In the genomic region with DNA sequence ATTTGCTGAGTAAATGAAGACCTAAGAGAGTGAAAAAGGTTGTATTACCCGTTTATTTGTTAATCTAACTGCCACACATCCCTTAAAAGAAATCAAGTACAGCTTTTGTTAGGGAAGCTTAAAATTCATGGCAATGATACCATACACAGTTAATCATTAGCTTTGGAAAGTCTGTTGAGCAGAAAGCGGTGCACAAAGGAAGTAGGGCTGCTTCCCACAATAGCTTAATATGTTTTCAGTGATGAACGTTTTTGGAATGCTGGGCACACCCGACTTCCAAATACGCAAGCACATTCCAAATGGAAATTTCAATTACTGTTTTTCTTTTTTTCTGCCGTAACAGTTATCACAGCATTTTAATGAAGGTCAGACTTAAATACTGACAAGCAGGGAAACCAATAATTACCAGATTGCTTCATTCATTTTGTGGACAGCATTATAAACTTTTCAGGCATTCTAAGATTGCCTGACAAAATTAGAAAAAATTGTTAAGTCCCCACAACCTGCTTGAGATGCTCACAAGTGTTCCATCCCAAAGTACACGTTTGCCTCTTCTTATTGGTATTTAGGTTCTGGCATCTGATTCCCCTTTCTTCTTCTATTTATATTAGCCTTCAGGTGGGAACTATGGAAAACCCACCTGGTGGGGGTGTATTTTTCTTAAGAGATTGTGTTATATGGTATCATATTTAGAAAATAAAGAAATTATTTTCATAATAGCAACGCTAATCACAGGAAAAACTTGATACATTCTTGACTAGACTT, we compare ENCODE assay signal across 8 cellular contexts. TPM values are rescaled to one million over a fixed set of nuclear protein-coding genes. Genes with fewer than 3 reads are reported as not detected.
DNase-seq lines count a peak whose midpoint lies in the region; ATAC-seq, FAIRE-seq and TF ChIP-seq lines count a peak whose summit lies in the region.

No MANE protein-coding gene starts in this region.

- peak overlapping the region; percentile 64 for H3K4me3 ChIP-seq in CD8-positive, alpha-beta T cell (ENCODE audit: low read depth, low read length)
- peak overlapping the region in 1 of 2 donors; percentile 43 for H3K4me3 ChIP-seq in small intestine (ENCODE audit: low read depth in 1 of 2, low read length in 2 of 2)

- H3K27me3 Mint-ChIP-seq in CD8-positive, alpha-beta T cell (ENCODE audit: low read depth) = no peaks in the 10 kb centered on the region

- POLR2A ChIA-PET in CD8-positive, alpha-beta T cell (lab: Charles Lee) = interaction anchor here (1.0 to 1.1 kb wide), 2 partner anchors 38 to 76 kb away, joined by 3 to 4 read pairs; a partner anchor contains a TSS

- H3K27ac Mint-ChIP-seq in CD8-positive, alpha-beta T cell = no peak overlapping the region

- CTCF ChIA-PET in CD8-positive, alpha-beta T cell (lab: Charles Lee) = interaction anchor here (1.3 to 2.8 kb wide), 5 partner anchors 12 to 76 kb away, joined by 3 to 7 read pairs (median 3); no protein-coding TSS in a partner anchor

- H3K36me3 Mint-ChIP-seq in CD8-positive, alpha-beta T cell = peaks cover 2% of the 10 kb centered on the region

- DNase-seq in CD8-positive, alpha-beta T cell = no peak
- DNase-seq in HuH-7 (ENCODE audit: low spot score) = peak; percentile 47
- DNase-seq in amniotic stem cell (lab: John Stamatoyannopoulos, UW) = peak; percentile 71
- peak; percentile 60 for DNase-seq in small intestine
- no peak for DNase-seq in nucleus accumbens (lab: John Stamatoyannopoulos, UW)

- no peaks in the 10 kb centered on the region for H3K36me3 ChIP-seq in CD8-positive, alpha-beta T cell (ENCODE audit: insufficient read depth, low read length)
- no peaks in the 10 kb centered on the region for H3K36me3 ChIP-seq in small intestine (ENCODE audit: control insufficient read depth in 2 of 2, insufficient read depth in 2 of 2, low read length in 2 of 2)

- no peaks in the 10 kb centered on the region for H3K27me3 ChIP-seq in CD8-positive, alpha-beta T cell (ENCODE audit: insufficient read depth, low read length)
- H3K27me3 ChIP-seq in small intestine (ENCODE audit: control insufficient read depth in 2 of 2, insufficient read depth in 2 of 2, low read length in 2 of 2) = no peaks in the 10 kb centered on the region

- peak overlapping the region; percentile 66 for H3K27ac ChIP-seq in CD8-positive, alpha-beta T cell (ENCODE audit: low read depth, low read length)
- peak overlapping the region in 1 of 2 donors; percentile 66 for H3K27ac ChIP-seq in small intestine (ENCODE audit: low read depth in 1 of 2, low read length in 1 of 2)

- no peaks in the 10 kb centered on the region for H3K9me3 ChIP-seq in CD8-positive, alpha-beta T cell (ENCODE audit: low read length)
- no peaks in the 10 kb centered on the region for H3K9me3 ChIP-seq in small intestine (ENCODE audit: control insufficient read depth, low read depth)

- intact Hi-C loops in CD8-positive, alpha-beta T cell (cut with DNase I, micrococcal nuclease) = loop anchor here in 1 of 2 experiments (5.0 kb wide), 1 partner anchor 1877 kb away; a partner anchor contains a TSS

- WGBS in small intestine, 3 donors = 13 to 28% (median 16%) methylated on average over 8 of the region's 8 CpGs

- H3K9me3 Mint-ChIP-seq in CD8-positive, alpha-beta T cell = no peaks in the 10 kb centered on the region

- peak; percentile 82 for FAIRE-seq in islet of Langerhans (lab: Jason Lieb, UNC)
- FAIRE-seq in small intestine (lab: Jason Lieb, UNC) = no peak

- no peak for ATAC-seq in CD8-positive, alpha-beta T cell
- ATAC-seq in HG03565 (IDR thresholded peaks at IDR 0.05; ENCODE audit: unreplicated experiment) = no peak
- no peak for ATAC-seq in GM18517 (IDR thresholded peaks at IDR 0.05; ENCODE audit: unreplicated experiment)

- H3K4me1 ChIP-seq in CD8-positive, alpha-beta T cell (ENCODE audit: insufficient read depth, low read length) = peaks cover 12% of the 10 kb centered on the region
- no peaks in the 10 kb centered on the region for H3K4me1 ChIP-seq in small intestine (ENCODE audit: control insufficient read depth in 2 of 2, insufficient read depth in 1 of 2, low read depth in 1 of 2, low read length in 1 of 2)

- no peak for TF ChIP-seq CTCF in CD8-positive, alpha-beta T cell (IDR thresholded peaks at IDR 0.05)

- peak overlapping the region; percentile 98 for H3K4me3 Mint-ChIP-seq in CD8-positive, alpha-beta T cell

- peaks cover 15% of the 10 kb centered on the region for H3K4me1 Mint-ChIP-seq in CD8-positive, alpha-beta T cell (ENCODE audit: low read depth)

RNA-seq across cellular contexts. Expression of a gene that starts 1.1 kb away (rescaled TPM):
- 1 to 10 TPM; 1.3 to 1.5 TPM for total RNA-seq in CD8-positive, alpha-beta T cell
- polyA plus RNA-seq in small intestine = 10 to 100 TPM in 1 of 3 donors, 1 to 10 TPM in 2; 3.0 to 16.8 (median 3.6) TPM

RNA-seq across cellular contexts. Expression of a gene that starts 38.5 kb away (rescaled TPM):
- total RNA-seq in CD8-positive, alpha-beta T cell = under 1 TPM; 0.72 to 0.87 TPM
- 1 to 10 TPM; 1.1 to 5.0 (median 1.6) TPM for polyA plus RNA-seq in small intestine

Comparison
In these comparisons a context has a peak if more than half of its experiments do, and no peak if none do; other contexts are left out.
1. DNase-seq: peak in HuH-7 (single experiment), amniotic stem cell (single experiment) and small intestine (single experiment); none in CD8-positive, alpha-beta T cell (0 of 7) and nucleus accumbens (0 of 56).